Comparison of ENCODE assay signal across 13 cellular contexts in the genomic region with DNA sequence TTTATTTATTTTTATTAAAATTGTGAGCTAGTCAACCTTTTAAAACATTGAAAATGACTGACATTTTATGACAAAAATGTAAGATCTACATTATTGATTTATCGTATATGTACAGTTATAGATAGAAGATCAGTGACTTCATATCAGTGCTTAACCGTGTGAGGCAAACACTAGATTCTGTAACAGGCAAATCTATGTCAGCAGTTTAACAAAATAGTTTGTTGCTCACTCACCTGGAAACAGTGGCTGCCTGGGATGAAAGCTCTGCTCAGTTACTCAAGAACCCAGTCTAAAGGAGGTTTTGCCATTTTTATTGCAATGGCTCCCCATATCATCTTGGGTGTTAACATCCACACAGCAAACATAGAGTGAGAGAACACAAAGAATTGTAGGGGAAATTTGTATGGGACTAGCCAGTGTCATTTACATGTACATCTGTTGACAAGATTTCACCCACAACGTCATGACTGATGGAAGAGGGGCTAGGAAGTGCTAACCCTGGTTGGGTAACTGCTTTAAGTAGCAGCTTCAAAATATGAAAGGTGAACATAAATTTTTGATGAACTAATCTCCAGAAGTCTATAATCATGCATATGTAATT. TPM values are rescaled to one million over a fixed set of nuclear protein-coding genes. Genes with fewer than 3 reads are reported as not detected.
DNase-seq lines count a peak whose midpoint lies in the region; ATAC-seq and TF ChIP-seq lines count a peak whose summit lies in the region.
"Had no signal": no experiment of that assay in that cellular context is flagged by ENCODE, and none has a peak within 500 bp of the region (broad histone marks: within the 10 kb centered on the region; RNA-seq: fewer than 3 reads in every experiment).

No MANE protein-coding gene starts in this region.

- H3K9ac ChIP-seq in BLaER1, result no peak overlapping the region

- H3K27me3 Mint-ChIP-seq in natural killer cell (ENCODE audit: low read depth in 2 of 2), result peaks cover 0 to 20% of the 10 kb centered on the region in 2 donors

- peak overlapping the region; percentile 11 for H3K4me2 ChIP-seq in BLaER1

- H3K4me3 ChIP-seq in BLaER1 (no peak overlapping the region), right lobe of liver (no peak overlapping the region), WERI-Rb-1 (ENCODE audit: low read depth, low read length) (no peak overlapping the region)

- ATAC-seq in GM19023 (IDR thresholded peaks at IDR 0.05; ENCODE audit: unreplicated experiment) (peak; percentile 58), GM21529 (IDR thresholded peaks at IDR 0.05; ENCODE audit: unreplicated experiment) (peak; percentile 67), HG03064 (IDR thresholded peaks at IDR 0.05; ENCODE audit: low read depth, unreplicated experiment) (peak; percentile 58), right lobe of liver (no peak), natural killer cell (no peak)

- H3K4me1 ChIP-seq in BLaER1 (peaks cover 14% of the 10 kb centered on the region), right lobe of liver (no peaks in the 10 kb centered on the region)

- no peak for TF ChIP-seq POLR2A in right lobe of liver (IDR thresholded peaks at IDR 0.05)

- WGBS in right lobe of liver (ENCODE audit: insufficient coverage, low coverage, low lambda C conversion rate, missing lambda C conversion rate), result 42% methylated on average over 3 of the region's 3 CpGs

- no peak overlapping the region for H3K4me3 Mint-ChIP-seq in natural killer cell
- H3K4me3 Mint-ChIP-seq: activated CD4-positive, alpha-beta memory T cell treated with anti-CD3 and anti-CD28 coated beads for 36 hours; T-helper 2 cell treated with Interferon-gamma antibody and Interleukin-4, amounts not matched to agents 5 μg/mL and 100 μg/mL, for 36 hours had no signal

- H3K27ac Mint-ChIP-seq in natural killer cell, result no peak overlapping the region
- H3K27ac Mint-ChIP-seq: activated CD4-positive, alpha-beta memory T cell treated with anti-CD3 and anti-CD28 coated beads for 36 hours; T-helper 2 cell treated with Interferon-gamma antibody and Interleukin-4, amounts not matched to agents 5 μg/mL and 100 μg/mL, for 36 hours had no signal

- H3K36me3 Mint-ChIP-seq in natural killer cell, result no peaks in the 10 kb centered on the region
- H3K36me3 Mint-ChIP-seq: activated CD4-positive, alpha-beta memory T cell treated with anti-CD3 and anti-CD28 coated beads for 36 hours had no signal

- intact Hi-C loops in right lobe of liver (cut with DNase I) (no loop called here), natural killer cell (cut with micrococcal nuclease) (no loop called here)

- no peak for DNase-seq in right lobe of liver
- DNase-seq in EL, result no peak
- DNase-seq in WERI-Rb-1, result no peak
- DNase-seq in natural killer cell, result no peak
- DNase-seq: activated CD4-positive, alpha-beta memory T cell treated with anti-CD3 and anti-CD28 coated beads for 36 hours; activated effector memory CD4-positive, alpha-beta T cell treated with anti-CD3 and anti-CD28 coated beads, Interleukin-2, amount 50 U/mL, for 16 hours; NCI-H1092; NCI-H510A had no signal

- no peak for TF ChIP-seq CTCF in right lobe of liver (IDR thresholded peaks at IDR 0.05)
- no peak for TF ChIP-seq CTCF in WERI-Rb-1 (IDR thresholded peaks at IDR 0.05; ENCODE audit: low read depth, low read length)
- TF ChIP-seq CTCF in natural killer cell (IDR thresholded peaks at IDR 0.05), result no peak

- H3K36me3 ChIP-seq in BLaER1 (no peaks in the 10 kb centered on the region), right lobe of liver (no peaks in the 10 kb centered on the region), WERI-Rb-1 (no peaks in the 10 kb centered on the region; the same call in 1 of the 2 replicates)

- no peaks in the 10 kb centered on the region for H3K4me1 Mint-ChIP-seq in natural killer cell

- no peaks in the 10 kb centered on the region for H4K20me1 ChIP-seq in BLaER1

- H3K9me3 ChIP-seq in BLaER1 (no peaks in the 10 kb centered on the region), right lobe of liver (no peaks in the 10 kb centered on the region), WERI-Rb-1 (ENCODE audit: severe bottlenecking) (no peaks in the 10 kb centered on the region)

- no peaks in the 10 kb centered on the region for H3K9me3 Mint-ChIP-seq in natural killer cell
- H3K9me3 Mint-ChIP-seq: activated CD4-positive, alpha-beta memory T cell treated with anti-CD3 and anti-CD28 coated beads for 36 hours; T-helper 2 cell treated with Interferon-gamma antibody and Interleukin-4, amounts not matched to agents 5 μg/mL and 100 μg/mL, for 36 hours had no signal

- H3K27ac ChIP-seq in BLaER1 (no peak overlapping the region), right lobe of liver (no peak overlapping the region), WERI-Rb-1 (no peak overlapping the region)

- H3K27me3 ChIP-seq in BLaER1 (no peaks in the 10 kb centered on the region), right lobe of liver (no peaks in the 10 kb centered on the region), WERI-Rb-1 (ENCODE audit: insufficient read depth, low read depth, severe bottlenecking) (no peaks in the 10 kb centered on the region)

RNA-seq across cellular contexts. Expression of a gene that starts 49.0 kb away (rescaled TPM):
- 1 to 10 TPM in 3 of 6 experiments, under 1 TPM in 3; 0.31 to 3.1 (median 0.95) TPM for total RNA-seq in right lobe of liver
- total RNA-seq in natural killer cell, result 1 to 10 TPM in 2 of 3 donors, under 1 TPM in 1; 0.32 to 2.0 (median 1.4) TPM
- total RNA-seq: activated CD4-positive, alpha-beta memory T cell treated with anti-CD3 and anti-CD28 coated beads for 36 hours had no signal

Comparison
In these comparisons a context has a peak if more than half of its experiments do, and no peak if none do; other contexts are left out.
1. ATAC-seq: peak in GM19023 (single experiment), GM21529 (single experiment) and HG03064 (single experiment); none in right lobe of liver (0 of 4) and natural killer cell (0 of 3).